In the genomic region with DNA sequence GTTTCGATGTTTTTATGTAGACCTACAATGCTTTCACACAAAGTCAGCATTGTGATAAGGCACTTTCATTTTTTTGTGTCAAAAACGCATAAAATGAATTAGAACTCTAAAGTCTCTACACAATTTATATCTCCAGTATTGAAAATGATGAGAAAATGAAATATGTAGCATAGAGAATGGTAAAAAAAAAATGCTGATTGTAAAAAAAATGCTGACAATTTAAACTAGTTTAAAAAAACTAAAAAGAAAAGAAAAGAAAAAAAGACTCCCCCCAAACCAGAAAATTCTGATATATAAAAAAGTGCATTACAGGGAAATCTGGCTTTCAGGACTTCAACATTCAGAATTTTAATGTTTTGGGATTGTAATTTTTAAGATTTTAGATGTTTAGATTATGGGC, we compare ENCODE assay signal across 39 cellular contexts.
"Had no signal": no experiment of that assay in that cellular context is flagged by ENCODE, and none has a peak within 500 bp of the region (broad histone marks: within the 10 kb centered on the region; RNA-seq: fewer than 3 reads in every experiment).

No MANE protein-coding gene starts in this region.

- H3K9me3 Mint-ChIP-seq: activated naive CD4-positive, alpha-beta T cell treated with anti-CD3 and anti-CD28 coated beads for 36 hours; activated naive CD4-positive, alpha-beta T cell treated with anti-CD3 and anti-CD28 coated beads, Interleukin-2, amount 10 ng/mL, durations not matched to agents 7 days and 5 days; activated naive CD4-positive, alpha-beta T cell treated with anti-CD3 and anti-CD28 coated beads, Interleukin-2, amount 50 U/mL, for 24 hours; activated naive CD4-positive, alpha-beta T cell treated with anti-CD3 and anti-CD28 coated beads, Interleukin-2, amount 50 U/mL, for 72 hours; activated naive CD8-positive, alpha-beta T cell treated with anti-CD3 and anti-CD28 coated beads for 36 hours; activated naive CD8-positive, alpha-beta T cell treated with anti-CD3 and anti-CD28 coated beads, Interleukin-2, amount 50 U/mL, for 24 hours; activated T-cell treated with anti-CD3 and anti-CD28 coated beads, Interleukin-2, amount 50 U/mL, for 24 hours; activated T-cell treated with anti-CD3 and anti-CD28 coated beads, Interleukin-2, amount 50 U/mL, for 4 hours; activated T-helper 1 cell treated with anti-CD3 and anti-CD28 coated beads, Interleukin-12 subunit alpha, Interleukin-12 subunit beta, Interleukin-2, Interleukin-4 antibody, amounts not matched to agents 30 ng/mL and 10 ng/mL and 1 ng/mL, durations not matched to agents 14 hours and 24 hours and 36 hours; activated T-helper 17 cell treated with anti-CD3 and anti-CD28 coated beads, Interleukin-2, amount 50 U/mL, for 72 hours; activated T-helper 2 cell treated with anti-CD3 and anti-CD28 coated beads, Interferon-gamma antibody, Interleukin-2, Interleukin-4, amounts not matched to agents 10 μg/mL and 5 μg/mL and 100 μg/mL, durations not matched to agents 14 hours and 24 hours and 36 hours; brain had no signal

- H3K4me3 ChIP-seq: adrenal gland, ascending aorta, body of pancreas, breast epithelium, cardiac muscle cell had no signal

- H3K27me3 ChIP-seq: adrenal gland, ascending aorta, body of pancreas, brain microvascular endothelial cell, breast epithelium, cardiac muscle cell had no signal

- H3K4me1 ChIP-seq: adrenal gland, body of pancreas, breast epithelium had no signal

- FAIRE-seq: astrocyte, bronchial epithelial cell had no signal

- H3K27ac ChIP-seq: adrenal gland, ascending aorta, body of pancreas, brain microvascular endothelial cell, breast epithelium, cardiac muscle cell had no signal

- H3K4me3 Mint-ChIP-seq: activated naive CD4-positive, alpha-beta T cell treated with anti-CD3 and anti-CD28 coated beads for 36 hours; activated naive CD4-positive, alpha-beta T cell treated with anti-CD3 and anti-CD28 coated beads, Interleukin-2, amount 10 ng/mL, durations not matched to agents 7 days and 5 days; activated naive CD4-positive, alpha-beta T cell treated with anti-CD3 and anti-CD28 coated beads, Interleukin-2, amount 50 U/mL, for 24 hours; activated naive CD8-positive, alpha-beta T cell; activated naive CD8-positive, alpha-beta T cell treated with anti-CD3 and anti-CD28 coated beads for 36 hours; activated naive CD8-positive, alpha-beta T cell treated with anti-CD3 and anti-CD28 coated beads, Interleukin-2, amount 10 ng/mL, durations not matched to agents 7 days and 5 days; activated naive CD8-positive, alpha-beta T cell treated with anti-CD3 and anti-CD28 coated beads, Interleukin-2, amount 50 U/mL, for 24 hours; activated T-cell treated with anti-CD3 and anti-CD28 coated beads, Interleukin-2, amount 50 U/mL, for 24 hours; activated T-cell treated with anti-CD3 and anti-CD28 coated beads, Interleukin-2, amount 50 U/mL, for 4 hours; activated T-cell treated with anti-CD3 and anti-CD28 coated beads, Interleukin-2, amount 50 U/mL, for 72 hours; activated T-helper 1 cell treated with anti-CD3 and anti-CD28 coated beads, Interleukin-12 subunit alpha, Interleukin-12 subunit beta, Interleukin-2, Interleukin-4 antibody, amounts not matched to agents 30 ng/mL and 10 ng/mL and 1 ng/mL, durations not matched to agents 14 hours and 24 hours and 36 hours; activated T-helper 17 cell treated with anti-CD3 and anti-CD28 coated beads, Interleukin-2, amount 50 U/mL, for 72 hours; brain; central memory CD8-positive, alpha-beta T cell had no signal

- DNase-seq: activated effector memory CD4-positive, alpha-beta T cell treated with anti-CD3 and anti-CD28 coated beads, Interleukin-2, amount 50 U/mL, for 16 hours; activated effector memory CD4-positive, alpha-beta T cell treated with Interleukin-2 at 50 U/mL for 16 hours; activated gamma-delta T cell; activated gamma-delta T cell treated with Interleukin-2 at 50 U/mL for 16 hours; activated naive CD4-positive, alpha-beta T cell; activated naive CD4-positive, alpha-beta T cell treated with anti-CD3 and anti-CD28 coated beads for 36 hours; activated naive CD4-positive, alpha-beta T cell treated with anti-CD3 and anti-CD28 coated beads, Interleukin-2, amount 10 ng/mL, durations not matched to agents 7 days and 5 days; activated naive CD4-positive, alpha-beta T cell treated with anti-CD3 and anti-CD28 coated beads, Interleukin-2, amount 50 U/mL, for 16 hours; activated naive CD4-positive, alpha-beta T cell treated with Interleukin-2 at 50 U/mL for 16 hours; activated naive CD8-positive, alpha-beta T cell treated with anti-CD3 and anti-CD28 coated beads for 36 hours; activated naive CD8-positive, alpha-beta T cell treated with anti-CD3 and anti-CD28 coated beads, Interleukin-2, amount 10 ng/mL, durations not matched to agents 7 days and 5 days; activated naive CD8-positive, alpha-beta T cell treated with anti-CD3 and anti-CD28 coated beads, Interleukin-2, amount 50 U/mL, for 24 hours; activated T-cell treated with anti-CD3 and anti-CD28 coated beads, Interleukin-2, amount 50 U/mL, for 1 hour; activated T-cell treated with anti-CD3 and anti-CD28 coated beads, Interleukin-2, amount 50 U/mL, for 24 hours; activated T-cell treated with anti-CD3 and anti-CD28 coated beads, Interleukin-2, amount 50 U/mL, for 4 hours; activated T-cell treated with anti-CD3 and anti-CD28 coated beads, Interleukin-2, amount 50 U/mL, for 72 hours; adrenal gland; amniotic stem cell; amygdala; anterior cingulate cortex; aorta; body of pancreas; brain microvascular endothelial cell; caudate nucleus; central memory CD4-positive, alpha-beta T cell; cerebellar nuclear complex had no signal

- H3K36me3 ChIP-seq: adrenal gland, ascending aorta, brain microvascular endothelial cell, breast epithelium, cardiac muscle cell had no signal

- H3K36me3 Mint-ChIP-seq: activated naive CD4-positive, alpha-beta T cell treated with anti-CD3 and anti-CD28 coated beads, Interleukin-2, amount 10 ng/mL, durations not matched to agents 7 days and 5 days; activated naive CD4-positive, alpha-beta T cell treated with anti-CD3 and anti-CD28 coated beads, Interleukin-2, amount 50 U/mL, for 24 hours; activated naive CD4-positive, alpha-beta T cell treated with anti-CD3 and anti-CD28 coated beads, Interleukin-2, amount 50 U/mL, for 72 hours; activated naive CD8-positive, alpha-beta T cell; activated naive CD8-positive, alpha-beta T cell treated with anti-CD3 and anti-CD28 coated beads for 36 hours; activated naive CD8-positive, alpha-beta T cell treated with anti-CD3 and anti-CD28 coated beads, Interleukin-2, amount 10 ng/mL, durations not matched to agents 7 days and 5 days; brain had no signal

- H3K9me3 ChIP-seq: adrenal gland, ascending aorta, body of pancreas, breast epithelium had no signal

- H3K27ac Mint-ChIP-seq: activated naive CD4-positive, alpha-beta T cell treated with anti-CD3 and anti-CD28 coated beads for 36 hours; activated naive CD4-positive, alpha-beta T cell treated with anti-CD3 and anti-CD28 coated beads, Interleukin-2, amount 10 ng/mL, durations not matched to agents 7 days and 5 days; activated naive CD4-positive, alpha-beta T cell treated with anti-CD3 and anti-CD28 coated beads, Interleukin-2, amount 50 U/mL, for 24 hours; activated naive CD4-positive, alpha-beta T cell treated with anti-CD3 and anti-CD28 coated beads, Interleukin-2, amount 50 U/mL, for 72 hours; activated naive CD8-positive, alpha-beta T cell; activated naive CD8-positive, alpha-beta T cell treated with anti-CD3 and anti-CD28 coated beads for 36 hours; activated naive CD8-positive, alpha-beta T cell treated with anti-CD3 and anti-CD28 coated beads, Interleukin-2, amount 10 ng/mL, durations not matched to agents 7 days and 5 days; activated naive CD8-positive, alpha-beta T cell treated with anti-CD3 and anti-CD28 coated beads, Interleukin-2, amount 50 U/mL, for 24 hours; activated T-cell treated with anti-CD3 and anti-CD28 coated beads, Interleukin-2, amount 50 U/mL, for 24 hours; activated T-cell treated with anti-CD3 and anti-CD28 coated beads, Interleukin-2, amount 50 U/mL, for 72 hours; activated T-helper 1 cell treated with anti-CD3 and anti-CD28 coated beads, Interleukin-12 subunit alpha, Interleukin-12 subunit beta, Interleukin-2, Interleukin-4 antibody, amounts not matched to agents 30 ng/mL and 10 ng/mL and 1 ng/mL, durations not matched to agents 14 hours and 24 hours and 36 hours; activated T-helper 17 cell treated with anti-CD3 and anti-CD28 coated beads, Interleukin-2, amount 50 U/mL, for 72 hours; activated T-helper 2 cell treated with anti-CD3 and anti-CD28 coated beads, Interferon-gamma antibody, Interleukin-2, Interleukin-4, amounts not matched to agents 10 μg/mL and 5 μg/mL and 100 μg/mL, durations not matched to agents 14 hours and 24 hours and 36 hours; brain had no signal

- ATAC-seq: activated naive CD4-positive, alpha-beta T cell treated with anti-CD3 and anti-CD28 coated beads, Interleukin-2, amount 50 U/mL, for 72 hours; activated naive CD8-positive, alpha-beta T cell treated with anti-CD3 and anti-CD28 coated beads, Interleukin-2, amount 50 U/mL, for 24 hours; activated T-cell treated with anti-CD3 and anti-CD28 coated beads, Interleukin-2, amount 50 U/mL, for 4 hours; activated T-cell treated with anti-CD3 and anti-CD28 coated beads, Interleukin-2, amount 50 U/mL, for 72 hours; activated T-helper 17 cell treated with anti-CD3 and anti-CD28 coated beads, Interleukin-2, amount 50 U/mL, for 72 hours; body of pancreas had no signal

- H3K27me3 Mint-ChIP-seq: activated naive CD4-positive, alpha-beta T cell treated with anti-CD3 and anti-CD28 coated beads, Interleukin-2, amount 10 ng/mL, durations not matched to agents 7 days and 5 days; activated naive CD4-positive, alpha-beta T cell treated with anti-CD3 and anti-CD28 coated beads, Interleukin-2, amount 50 U/mL, for 24 hours; activated naive CD8-positive, alpha-beta T cell; activated naive CD8-positive, alpha-beta T cell treated with anti-CD3 and anti-CD28 coated beads for 36 hours; activated naive CD8-positive, alpha-beta T cell treated with anti-CD3 and anti-CD28 coated beads, Interleukin-2, amount 10 ng/mL, durations not matched to agents 7 days and 5 days; activated naive CD8-positive, alpha-beta T cell treated with anti-CD3 and anti-CD28 coated beads, Interleukin-2, amount 50 U/mL, for 24 hours; activated T-cell treated with anti-CD3 and anti-CD28 coated beads, Interleukin-2, amount 50 U/mL, for 24 hours; activated T-helper 17 cell treated with anti-CD3 and anti-CD28 coated beads, Interleukin-2, amount 50 U/mL, for 72 hours; brain; central memory CD8-positive, alpha-beta T cell had no signal

- H3K4me1 Mint-ChIP-seq: activated naive CD4-positive, alpha-beta T cell treated with anti-CD3 and anti-CD28 coated beads, Interleukin-2, amount 10 ng/mL, durations not matched to agents 7 days and 5 days; activated naive CD4-positive, alpha-beta T cell treated with anti-CD3 and anti-CD28 coated beads, Interleukin-2, amount 50 U/mL, for 24 hours; activated naive CD8-positive, alpha-beta T cell treated with anti-CD3 and anti-CD28 coated beads for 36 hours; activated naive CD8-positive, alpha-beta T cell treated with anti-CD3 and anti-CD28 coated beads, Interleukin-2, amount 10 ng/mL, durations not matched to agents 7 days and 5 days; activated naive CD8-positive, alpha-beta T cell treated with anti-CD3 and anti-CD28 coated beads, Interleukin-2, amount 50 U/mL, for 24 hours; activated T-helper 17 cell treated with anti-CD3 and anti-CD28 coated beads, Interleukin-2, amount 50 U/mL, for 72 hours; brain; central memory CD8-positive, alpha-beta T cell had no signal
